ENCODE assay signal across 19 cellular contexts in the genomic region with DNA sequence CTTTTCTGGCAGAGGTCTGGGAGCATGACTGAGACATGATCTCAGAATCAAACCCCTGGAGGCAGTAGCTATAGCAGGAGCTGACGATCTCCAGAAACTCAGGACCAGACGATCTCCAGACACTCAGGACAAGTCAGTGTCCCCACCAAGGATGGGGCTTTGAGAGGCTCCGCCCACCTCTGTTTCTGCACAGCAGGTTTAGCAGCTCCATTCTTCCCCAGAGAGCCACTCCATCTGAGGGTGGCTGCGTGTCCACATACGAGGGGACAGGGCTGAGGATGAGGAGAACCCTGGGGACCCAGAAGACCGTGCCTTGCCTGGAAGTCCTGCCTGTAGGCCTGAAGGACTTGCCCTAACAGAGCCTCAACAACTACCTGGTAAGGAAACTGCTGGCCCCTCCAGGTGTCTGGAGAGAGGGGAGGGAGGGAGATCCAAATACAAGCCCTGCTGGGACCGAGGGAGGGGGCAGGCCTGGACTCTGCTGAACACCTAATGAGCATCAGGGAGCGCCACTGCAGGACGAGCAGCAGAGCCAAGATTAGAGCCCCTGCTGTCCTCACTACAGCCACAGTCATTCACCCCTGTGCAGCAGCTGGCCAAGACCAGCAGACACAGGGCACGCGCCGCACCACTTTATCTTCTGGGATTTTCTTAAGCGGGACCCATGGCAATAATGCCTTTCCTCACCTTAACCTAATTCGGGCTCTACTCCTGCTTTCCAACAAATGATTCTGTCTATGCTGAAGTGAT. TPM values are rescaled to one million over a fixed set of nuclear protein-coding genes. Genes with fewer than 3 reads are reported as not detected.
"Had no signal": no experiment of that assay in that cellular context is flagged by ENCODE, and none has a peak within 500 bp of the region (broad histone marks: within the 10 kb centered on the region; RNA-seq: fewer than 3 reads in every experiment).

A gene with protein sequence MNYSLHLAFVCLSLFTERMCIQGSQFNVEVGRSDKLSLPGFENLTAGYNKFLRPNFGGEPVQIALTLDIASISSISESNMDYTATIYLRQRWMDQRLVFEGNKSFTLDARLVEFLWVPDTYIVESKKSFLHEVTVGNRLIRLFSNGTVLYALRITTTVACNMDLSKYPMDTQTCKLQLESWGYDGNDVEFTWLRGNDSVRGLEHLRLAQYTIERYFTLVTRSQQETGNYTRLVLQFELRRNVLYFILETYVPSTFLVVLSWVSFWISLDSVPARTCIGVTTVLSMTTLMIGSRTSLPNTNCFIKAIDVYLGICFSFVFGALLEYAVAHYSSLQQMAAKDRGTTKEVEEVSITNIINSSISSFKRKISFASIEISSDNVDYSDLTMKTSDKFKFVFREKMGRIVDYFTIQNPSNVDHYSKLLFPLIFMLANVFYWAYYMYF (plus strand): TSS at position 228 of the 750 bp plus-strand sequence. CDS start 4,891 bp downstream, outside the sequence.

- H3K9me3 ChIP-seq: esophagus muscularis mucosa, ovary, tibial nerve had no signal

- H3K9me3 Mint-ChIP-seq: activated T-cell treated with anti-CD3 and anti-CD28 coated beads, Interleukin-2, amount 50 U/mL, for 4 hours; endodermal cell; memory B cell had no signal

- H3K4me3 Mint-ChIP-seq: activated naive CD8-positive, alpha-beta T cell; activated T-cell treated with anti-CD3 and anti-CD28 coated beads, Interleukin-2, amount 50 U/mL, for 4 hours; endodermal cell; memory B cell; neural crest cell had no signal

- H3K27me3 ChIP-seq: brain microvascular endothelial cell, esophagus muscularis mucosa, ovary, tibial nerve had no signal

- H3K27ac ChIP-seq: brain microvascular endothelial cell, esophagus muscularis mucosa, ovary, tibial nerve had no signal

- H3K36me3 ChIP-seq: brain microvascular endothelial cell, esophagus muscularis mucosa, ovary, tibial nerve had no signal

- H3K27ac Mint-ChIP-seq: activated naive CD8-positive, alpha-beta T cell; endodermal cell; memory B cell had no signal

- H3K4me3 ChIP-seq: esophagus muscularis mucosa, ovary, tibial nerve had no signal

- ATAC-seq: activated T-cell treated with anti-CD3 and anti-CD28 coated beads, Interleukin-2, amount 50 U/mL, for 4 hours; left lobe of liver had no signal

- H3K4me1 Mint-ChIP-seq: memory B cell, neural crest cell had no signal

- DNase-seq: activated CD4-positive, alpha-beta T cell treated with anti-CD3 and anti-CD28 coated beads for 1 hour; activated CD4-positive, alpha-beta T cell treated with anti-CD3 and anti-CD28 coated beads, Interleukin-2, amount 50 U/mL, for 48 hours; activated effector memory CD4-positive, alpha-beta T cell treated with anti-CD3 and anti-CD28 coated beads, Interleukin-2, amount 50 U/mL, for 16 hours; activated T-cell treated with anti-CD3 and anti-CD28 coated beads, Interleukin-2, amount 50 U/mL, for 4 hours; amygdala; brain microvascular endothelial cell; dermis blood vessel endothelial cell; endodermal cell; foreskin fibroblast; glutamatergic neuron; ovary; T-helper 9 cell had no signal

- H3K36me3 Mint-ChIP-seq: activated naive CD8-positive, alpha-beta T cell; memory B cell had no signal

RNA-seq across cellular contexts. Expression of the gene that starts here (rescaled TPM):
- total RNA-seq: activated T-cell treated with anti-CD3 and anti-CD28 coated beads, Interleukin-2, amount 50 U/mL, for 4 hours; cerebellum; neural crest cell had no signal
